Comparison of ENCODE assay signal across 8 cellular contexts in the genomic region with DNA sequence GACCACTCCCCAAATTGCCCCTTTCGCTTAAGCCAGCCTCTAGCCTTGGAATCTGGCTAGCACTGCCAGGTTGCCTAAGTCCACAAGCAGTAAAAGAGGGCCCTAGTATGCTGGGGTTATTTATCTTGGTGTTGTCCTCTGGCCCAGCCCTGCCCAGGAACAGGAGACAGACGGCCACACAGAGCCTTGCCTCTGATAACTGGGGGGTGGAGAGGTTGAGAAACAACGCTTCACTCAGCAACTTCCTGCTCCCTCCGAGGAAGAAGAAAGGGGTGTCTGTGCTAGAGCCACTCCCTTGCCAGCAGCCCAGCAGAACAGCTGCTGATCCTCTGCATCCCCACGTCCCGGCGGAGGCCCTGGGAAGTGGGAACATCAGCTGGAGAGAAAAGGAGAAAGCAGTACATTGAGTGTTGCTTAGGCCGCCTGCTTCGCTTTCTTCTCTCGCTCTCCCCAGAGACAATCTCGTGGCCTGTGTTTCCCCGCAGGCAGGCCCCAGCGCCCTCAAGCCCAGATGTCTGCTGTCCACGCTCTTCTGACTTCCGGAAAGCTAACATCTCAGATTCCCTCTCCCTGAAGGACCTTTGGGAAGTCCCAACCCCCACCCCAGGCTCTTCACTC. TPM values are rescaled to one million over a fixed set of nuclear protein-coding genes. Genes with fewer than 3 reads are reported as not detected.
DNase-seq lines count a peak whose midpoint lies in the region; ATAC-seq and TF ChIP-seq lines count a peak whose summit lies in the region.

No MANE protein-coding gene starts in this region.

- H3K36me3 Mint-ChIP-seq in HFFc6 (ENCODE audit: low read depth) (no peaks in the 10 kb centered on the region), nephron progenitor cell (ENCODE audit: low read depth) (no peaks in the 10 kb centered on the region)

- DNase-seq in GM06990 (ENCODE audit: extremely low read depth, insufficient read length) (peak; percentile 73), HFFc6 (no peak), NCI-H524 treated with DMSO at 0.1 percent for 48 hours (lab: John Stamatoyannopoulos, UW) (peak; percentile 45), erythroblast (lab: John Stamatoyannopoulos, UW) (peak; percentile 75 to 86), nephron progenitor cell (peak; percentile 49), dermis blood vessel endothelial cell (no peak)
- DNase-seq in activated CD4-positive, CD25-positive, alpha-beta regulatory T cell treated with anti-CD3 and anti-CD28 coated beads, Interleukin-2, amount 50 U/mL, for 72 hours = no peak

- no peaks in the 10 kb centered on the region for H3K27me3 ChIP-seq in GM06990 (replicated peaks; ENCODE audit: control insufficient read depth, insufficient read depth, low read length)

- H3K4me3 ChIP-seq in GM06990 (replicated peaks; ENCODE audit: low read depth, low read length) = peak overlapping the region; percentile 25

- no peaks in the 10 kb centered on the region for H3K36me3 ChIP-seq in GM06990 (ENCODE audit: control insufficient read depth, insufficient read depth, low read length)

- ATAC-seq in HG02870 (IDR thresholded peaks at IDR 0.05; ENCODE audit: unreplicated experiment) = no peak

- H3K27ac Mint-ChIP-seq in HFFc6 (peak overlapping the region; percentile 14; the same call in 1 of the 2 replicates), nephron progenitor cell (peak overlapping the region; percentile 98)

- peak; percentile 32 for TF ChIP-seq POLR2A in erythroblast (IDR thresholded peaks at IDR 0.05; ENCODE audit: low read length)

- no peaks in the 10 kb centered on the region for H3K9me3 Mint-ChIP-seq in HFFc6
- H3K9me3 Mint-ChIP-seq in nephron progenitor cell = no peaks in the 10 kb centered on the region

- H3K4me3 Mint-ChIP-seq in HFFc6 (no peak overlapping the region), nephron progenitor cell (peak overlapping the region; percentile 33)

- H3K4me1 Mint-ChIP-seq in HFFc6 (ENCODE audit: low read depth) (peaks cover 18% of the 10 kb centered on the region), nephron progenitor cell (peaks cover 46% of the 10 kb centered on the region)

- TF ChIP-seq CTCF in GM06990 (IDR thresholded peaks at IDR 0.05; ENCODE audit: insufficient read depth, low read length, poor library complexity, severe bottlenecking) = no peak
- TF ChIP-seq CTCF in HFFc6 (IDR thresholded peaks at IDR 0.05) = no peak
- no peak for TF ChIP-seq CTCF in nephron progenitor cell (IDR thresholded peaks at IDR 0.05)

- no peaks in the 10 kb centered on the region; the same call in none of the 2 replicates for H3K27me3 Mint-ChIP-seq in HFFc6 (ENCODE audit: insufficient read depth)
- peaks cover 4% of the 10 kb centered on the region for H3K27me3 Mint-ChIP-seq in nephron progenitor cell (ENCODE audit: low read depth, poor library complexity)

RNA-seq across cellular contexts. Expression of a gene that starts 22.6 kb away (rescaled TPM):
- under 1 TPM; 0.02 to 0.14 (median 0.09) TPM for total RNA-seq in HFFc6 (2021; fragmentation: NEBNext Ultra II Directional; extraction: Animal tissue kit (Norgen Biotek cat#: 25700))
- total RNA-seq in dermis blood vessel endothelial cell = 2.6 and 2.8 TPM in 2 replicates

Comparison
In these comparisons a context has a peak if more than half of its experiments do, and no peak if none do; other contexts are left out.
1. DNase-seq: peak in GM06990 (single experiment), NCI-H524 treated with DMSO at 0.1 percent for 48 hours (single experiment), erythroblast (2 of 2) and nephron progenitor cell (single experiment); none in HFFc6 (single experiment), dermis blood vessel endothelial cell (single experiment) and activated CD4-positive, CD25-positive, alpha-beta regulatory T cell treated with anti-CD3 and anti-CD28 coated beads, Interleukin-2, amount 50 U/mL, for 72 hours (single experiment).